Comparison of ENCODE assay signal across 1 cellular context in the genomic region with DNA sequence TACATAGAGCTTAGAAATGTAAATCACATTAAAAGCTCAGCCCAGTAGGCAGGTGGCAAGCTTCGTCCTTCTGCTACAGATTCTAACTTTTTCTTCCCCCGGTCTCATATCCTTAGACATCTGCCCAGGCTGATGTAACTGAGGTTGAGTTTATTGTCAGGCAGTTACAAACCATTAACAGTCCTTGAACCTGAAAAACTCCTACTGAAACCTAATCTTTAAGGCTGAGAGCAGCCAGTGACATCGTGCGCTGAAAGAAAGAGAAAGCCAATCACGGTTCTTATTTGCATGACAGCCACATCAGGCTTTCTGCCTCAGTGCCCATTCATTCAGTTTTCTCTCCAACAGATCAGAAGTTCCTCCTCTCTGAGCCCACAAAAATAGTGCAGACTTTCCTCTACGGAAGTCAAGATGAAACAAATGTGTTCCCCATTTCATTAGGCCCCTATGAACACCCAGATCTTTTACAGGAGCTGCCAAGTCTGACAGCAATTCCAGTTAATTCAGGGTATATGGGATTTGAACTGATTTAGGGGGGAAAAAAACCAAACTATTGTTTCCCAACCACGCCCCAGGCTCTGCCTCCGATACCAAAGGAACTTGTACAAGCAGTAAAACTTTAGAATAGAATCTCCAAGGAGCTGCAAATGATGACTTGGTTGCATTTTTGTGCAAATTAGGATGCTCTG.
TF ChIP-seq lines count a peak whose summit lies in the region.

A gene with protein sequence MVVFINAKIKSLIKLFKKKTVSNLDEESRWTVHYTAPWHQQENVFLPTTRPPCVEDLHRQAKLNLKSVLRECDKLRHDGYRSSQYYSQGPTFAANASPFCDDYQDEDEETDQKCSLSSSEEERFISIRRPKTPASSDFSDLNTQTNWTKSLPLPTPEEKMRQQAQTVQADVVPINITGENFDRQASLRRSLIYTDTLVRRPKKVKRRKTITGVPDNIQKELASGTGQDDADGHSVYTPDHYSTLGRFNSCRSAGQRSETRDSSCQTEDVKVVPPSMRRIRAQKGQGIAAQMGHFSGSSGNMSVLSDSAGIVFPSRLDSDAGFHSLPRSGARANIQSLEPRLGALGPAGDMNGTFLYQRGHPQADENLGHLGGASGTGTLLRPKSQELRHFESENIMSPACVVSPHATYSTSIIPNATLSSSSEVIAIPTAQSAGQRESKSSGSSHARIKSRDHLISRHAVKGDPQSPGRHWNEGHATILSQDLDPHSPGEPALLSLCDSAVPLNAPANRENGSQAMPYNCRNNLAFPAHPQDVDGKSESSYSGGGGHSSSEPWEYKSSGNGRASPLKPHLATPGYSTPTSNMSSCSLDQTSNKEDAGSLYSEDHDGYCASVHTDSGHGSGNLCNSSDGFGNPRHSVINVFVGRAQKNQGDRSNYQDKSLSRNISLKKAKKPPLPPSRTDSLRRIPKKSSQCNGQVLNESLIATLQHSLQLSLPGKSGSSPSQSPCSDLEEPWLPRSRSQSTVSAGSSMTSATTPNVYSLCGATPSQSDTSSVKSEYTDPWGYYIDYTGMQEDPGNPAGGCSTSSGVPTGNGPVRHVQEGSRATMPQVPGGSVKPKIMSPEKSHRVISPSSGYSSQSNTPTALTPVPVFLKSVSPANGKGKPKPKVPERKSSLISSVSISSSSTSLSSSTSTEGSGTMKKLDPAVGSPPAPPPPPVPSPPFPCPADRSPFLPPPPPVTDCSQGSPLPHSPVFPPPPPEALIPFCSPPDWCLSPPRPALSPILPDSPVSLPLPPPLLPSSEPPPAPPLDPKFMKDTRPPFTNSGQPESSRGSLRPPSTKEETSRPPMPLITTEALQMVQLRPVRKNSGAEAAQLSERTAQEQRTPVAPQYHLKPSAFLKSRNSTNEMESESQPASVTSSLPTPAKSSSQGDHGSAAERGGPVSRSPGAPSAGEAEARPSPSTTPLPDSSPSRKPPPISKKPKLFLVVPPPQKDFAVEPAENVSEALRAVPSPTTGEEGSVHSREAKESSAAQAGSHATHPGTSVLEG (N-terminal part only) (minus strand): TSS at position 192 of the 689 bp plus-strand sequence. CDS start 204 bp downstream, outside the sequence.

TF ChIP-seq in IMR-90, 13 proteins besides CTCF, POLR2A, EP300 and RAD21 (continued from another document):
- TF ChIP-seq RFX5 (IDR thresholded peaks at IDR 0.05; ENCODE audit: low read depth, low read length), result no peak
- no peak for TF ChIP-seq SMC3 (IDR thresholded peaks at IDR 0.05; ENCODE audit: low read depth, low read length)
- TF ChIP-seq USF2 (IDR thresholded peaks at IDR 0.05; ENCODE audit: low read depth, low read length), result no peak
